In the genomic region with DNA sequence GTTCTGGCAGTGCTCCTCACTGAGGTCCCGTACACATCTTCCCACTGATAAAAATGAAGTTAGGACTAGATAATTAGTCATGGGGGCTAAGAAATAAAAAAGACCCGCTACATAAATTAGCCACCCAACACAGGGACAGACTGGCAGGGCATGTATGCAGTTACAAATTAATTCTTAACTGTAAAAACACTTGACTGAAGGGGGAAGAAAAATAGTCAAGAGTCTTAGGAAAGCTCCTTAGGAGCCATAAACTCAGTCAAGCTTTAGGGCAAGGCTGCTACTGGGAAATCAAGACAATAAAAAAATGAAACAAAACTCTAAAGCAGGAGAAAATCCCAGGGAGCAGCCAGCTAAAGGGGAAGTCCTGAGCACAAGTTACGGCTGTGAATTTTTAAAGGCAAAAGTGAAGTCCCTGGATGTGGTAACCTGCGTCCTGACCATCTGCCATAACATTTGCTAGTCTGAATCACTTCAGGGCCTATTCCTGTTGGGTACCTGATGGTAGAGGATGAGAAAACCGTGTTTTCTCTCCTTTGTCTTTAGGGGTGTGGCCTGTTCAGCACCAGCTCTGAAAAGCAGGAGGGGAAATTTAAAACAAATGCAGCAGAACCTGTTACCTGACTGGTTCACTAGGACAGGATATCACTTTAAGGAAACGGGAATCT, we compare ENCODE assay signal across 19 cellular contexts. TPM values are rescaled to one million over a fixed set of nuclear protein-coding genes. Genes with fewer than 3 reads are reported as not detected.
"Had no signal": no experiment of that assay in that cellular context is flagged by ENCODE, and none has a peak within 500 bp of the region (broad histone marks: within the 10 kb centered on the region; RNA-seq: fewer than 3 reads in every experiment).

No MANE protein-coding gene starts in this region.

- H3K4me3 Mint-ChIP-seq: activated naive CD4-positive, alpha-beta T cell treated with anti-CD3 and anti-CD28 coated beads for 36 hours; central memory CD8-positive, alpha-beta T cell; dendritic cell treated with granulocyte-macrophage colony-stimulating factor and Interleukin-4, amounts not matched to agents 40 ng/mL and 50 ng/mL, for 4 days; naive B cell had no signal

- ATAC-seq: heart right ventricle had no signal

- H3K4me1 Mint-ChIP-seq: central memory CD8-positive, alpha-beta T cell; naive B cell had no signal

- H3K27ac ChIP-seq: brain microvascular endothelial cell, epithelial cell of prostate, heart right ventricle, parathyroid adenoma had no signal

- DNase-seq: activated CD4-positive, alpha-beta T cell treated with anti-CD3 and anti-CD28 coated beads, Interleukin-2, amount 50 U/mL, for 1 hour; activated CD4-positive, CD25-positive, alpha-beta regulatory T cell; activated naive CD4-positive, alpha-beta T cell treated with anti-CD3 and anti-CD28 coated beads for 36 hours; brain microvascular endothelial cell; effector memory CD4-positive, alpha-beta T cell; heart right ventricle; naive B cell; stimulated activated CD4-positive, alpha-beta T cell treated with anti-CD3 and anti-CD28 coated beads, Interleukin-2, amount 100 ng/mL, for 24 hours had no signal

- H3K9me3 Mint-ChIP-seq: activated naive CD4-positive, alpha-beta T cell treated with anti-CD3 and anti-CD28 coated beads for 36 hours; activated T-helper 2 cell treated with anti-CD3 and anti-CD28 coated beads, Interferon-gamma antibody, Interleukin-2, Interleukin-4, amounts not matched to agents 10 μg/mL and 5 μg/mL and 100 μg/mL, durations not matched to agents 14 hours and 24 hours and 36 hours; central memory CD8-positive, alpha-beta T cell; dendritic cell treated with granulocyte-macrophage colony-stimulating factor and Interleukin-4, amounts not matched to agents 40 ng/mL and 50 ng/mL, for 4 days; naive B cell had no signal

- H3K9me3 ChIP-seq: heart right ventricle had no signal

- H3K27me3 Mint-ChIP-seq: central memory CD8-positive, alpha-beta T cell; dendritic cell treated with granulocyte-macrophage colony-stimulating factor and Interleukin-4, amounts not matched to agents 40 ng/mL and 50 ng/mL, for 4 days; naive B cell had no signal

- H3K27me3 ChIP-seq: brain microvascular endothelial cell, heart right ventricle had no signal

- H3K4me3 ChIP-seq: heart right ventricle had no signal

- H3K27ac Mint-ChIP-seq: activated naive CD4-positive, alpha-beta T cell treated with anti-CD3 and anti-CD28 coated beads for 36 hours; activated T-helper 2 cell treated with anti-CD3 and anti-CD28 coated beads, Interferon-gamma antibody, Interleukin-2, Interleukin-4, amounts not matched to agents 10 μg/mL and 5 μg/mL and 100 μg/mL, durations not matched to agents 14 hours and 24 hours and 36 hours; dendritic cell treated with granulocyte-macrophage colony-stimulating factor and Interleukin-4, amounts not matched to agents 40 ng/mL and 50 ng/mL, for 4 days had no signal

- H3K4me1 ChIP-seq: heart right ventricle, parathyroid adenoma had no signal

RNA-seq across cellular contexts. Expression of a gene that starts 7.5 kb away (rescaled TPM):
- total RNA-seq: activated CD8-positive, alpha-beta memory T cell treated with anti-CD3 and anti-CD28 coated beads for 36 hours; activated naive CD4-positive, alpha-beta T cell treated with anti-CD3 and anti-CD28 coated beads for 36 hours; activated T-helper 2 cell treated with anti-CD3 and anti-CD28 coated beads, Interferon-gamma antibody, Interleukin-2, Interleukin-4, amounts not matched to agents 10 μg/mL and 5 μg/mL and 100 μg/mL, durations not matched to agents 14 hours and 24 hours and 36 hours; frontal cortex; heart right ventricle; lung microvascular endothelial cell; mononuclear cell; renal cortical epithelial cell; T-helper 2 cell treated with Interferon-gamma antibody and Interleukin-4, amounts not matched to agents 100 ng/mL and 5 ng/mL, for 36 hours had no signal
- polyA plus RNA-seq: heart right ventricle had no signal
